2 cellular contexts compared by ENCODE assay signal in the genomic region with DNA sequence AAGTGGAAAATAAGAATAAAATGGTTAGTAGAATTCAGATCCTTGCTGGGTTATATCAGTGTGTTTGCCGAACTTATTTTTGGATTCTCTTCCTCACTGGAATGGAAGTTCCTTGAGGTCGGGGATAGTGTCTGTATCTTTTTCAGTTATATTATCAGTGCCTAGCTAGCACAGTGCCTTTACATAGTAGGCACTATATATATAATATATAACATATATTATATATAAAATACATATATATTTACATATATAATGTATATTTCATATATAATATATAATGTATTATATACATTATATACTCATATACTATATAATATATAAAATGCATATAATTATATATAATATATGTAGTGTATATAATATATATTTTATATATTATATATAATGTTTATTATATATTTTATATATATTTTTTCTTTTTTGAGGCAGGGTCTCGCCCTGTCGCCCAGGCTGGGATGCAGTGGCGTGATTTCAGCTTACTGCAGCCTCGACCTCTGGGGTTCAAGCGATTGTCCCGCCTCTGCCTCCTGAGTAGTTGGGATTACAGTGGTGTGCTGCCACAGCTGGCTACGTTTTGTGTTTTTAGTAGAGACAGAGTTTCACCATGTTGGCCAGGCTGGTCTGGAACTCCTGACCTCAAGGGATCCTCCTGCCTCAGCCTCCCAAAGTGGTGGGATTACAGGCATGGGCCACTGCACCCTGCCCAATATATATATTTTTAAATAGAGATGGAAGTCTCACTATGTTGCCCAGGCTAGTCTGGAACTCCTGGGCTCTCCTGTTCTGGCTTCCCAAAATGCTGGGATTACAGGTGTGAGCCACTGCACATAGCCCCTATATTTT.
A peak's percentile ranks its signal among the peaks of the same experiment; 100 is the strongest.
TF ChIP-seq lines count a peak whose summit lies in the region.

No MANE protein-coding gene starts in this region.

TF ChIP-seq in HepG2, 621 proteins besides CTCF, POLR2A, EP300 and RAD21:
- peak; percentile 85 for TF ChIP-seq ZNF770 (CRISPR knock-in tag; IDR thresholded peaks at IDR 0.05)
- no peak for TF ChIP-seq RORA (CRISPR knock-in tag; IDR thresholded peaks at IDR 0.05)
- no peak for TF ChIP-seq PCBP2 (optimal IDR thresholded peaks at IDR 0.05; ENCODE audit: low read depth, low read length, poor library complexity, severe bottlenecking)
- 0 out of 2 replicates have a peak, but pooled peaks have one; percentile 24 for TF ChIP-seq ZNF121 (CRISPR knock-in tag; IDR thresholded peaks at IDR 0.05)
- TF ChIP-seq FOXK1 (CRISPR knock-in tag; IDR thresholded peaks at IDR 0.05; ENCODE audit: borderline replicate concordance, low read depth): no peak
- peak; percentile 83 for TF ChIP-seq ZBTB33 (CRISPR knock-in tag; IDR thresholded peaks at IDR 0.05)
- peak; percentile 84 for TF ChIP-seq ZBTB38 (CRISPR knock-in tag; IDR thresholded peaks at IDR 0.05)
- 0 out of 2 replicates have a peak, but pooled peaks have one; percentile 12 for TF ChIP-seq ZNF644 (CRISPR knock-in tag; IDR thresholded peaks at IDR 0.05; ENCODE audit: low read depth)
- TF ChIP-seq, protein P1, sequence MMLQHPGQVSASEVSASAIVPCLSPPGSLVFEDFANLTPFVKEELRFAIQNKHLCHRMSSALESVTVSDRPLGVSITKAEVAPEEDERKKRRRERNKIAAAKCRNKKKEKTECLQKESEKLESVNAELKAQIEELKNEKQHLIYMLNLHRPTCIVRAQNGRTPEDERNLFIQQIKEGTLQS (CRISPR knock-in tag; IDR thresholded peaks at IDR 0.05): no peak

TF ChIP-seq in WTC11, 78 proteins besides CTCF, POLR2A, EP300 and RAD21:
- no peak for TF ChIP-seq FOXJ3 (CRISPR knock-in tag; IDR thresholded peaks at IDR 0.05; ENCODE audit: borderline replicate concordance)
- TF ChIP-seq HMGA2 (CRISPR knock-in tag; IDR thresholded peaks at IDR 0.05): peak; percentile 89; the same call in 1 of the 2 replicates
